In genomic region chrX:154413142-154413541, GRCh38 we compare ENCODE assay signal across 11 cellular contexts. TPM values are rescaled to one million over a fixed set of nuclear protein-coding genes. Genes with fewer than 3 reads are reported as not detected.
DNase-seq lines count a peak whose midpoint lies in the region; ATAC-seq and TF ChIP-seq lines count a peak whose summit lies in the region.
"Had no signal": no experiment of that assay in that cellular context is flagged by ENCODE, and none has a peak within 500 bp of the region (broad histone marks: within the 10 kb centered on the region; RNA-seq: fewer than 3 reads in every experiment).

No MANE protein-coding gene starts in this region.

- POLR2A ChIA-PET in CD4-positive, alpha-beta T cell (lab: Charles Lee), result interaction anchor here (1.4 to 3.5 kb wide), 3 partner anchors 15 to 104 kb away, joined by 4 to 40 read pairs (median 5); partner anchors contain the start of genes FAM3A and RPL10
- POLR2A ChIA-PET in HEK293 (lab: Yijun Ruan, JAX), result no interaction called here
- POLR2A ChIA-PET in activated CD8-positive, alpha-beta T cell treated with anti-CD3 and anti-CD28 coated beads for 36 hours (lab: Charles Lee), result interaction anchor here (7.6 kb wide), 1 partner anchor 13 kb away, joined by 97 read pairs; the partner anchor contains the start of gene RPL10

- H2AFZ ChIP-seq in smooth muscle cell (ENCODE audit: low read depth), result no peak overlapping the region
- H2AFZ ChIP-seq: hepatocyte had no signal

- no peak overlapping the region for H3K4me3 ChIP-seq in HEK293 (ENCODE audit: low read depth, low read length)
- no peak overlapping the region for H3K4me3 ChIP-seq in mucosa of stomach (ENCODE audit: low read length)
- no peak overlapping the region for H3K4me3 ChIP-seq in smooth muscle cell
- no peak overlapping the region for H3K4me3 ChIP-seq in mucosa of descending colon
- H3K4me3 ChIP-seq: hepatocyte, SJSA1 had no signal

- H3K4me1 ChIP-seq in HEK293 (ENCODE audit: control insufficient read depth, insufficient read depth, low read length) (no peaks in the 10 kb centered on the region; the same call in 1 of the 2 replicates), mucosa of stomach (ENCODE audit: control insufficient read depth, insufficient read depth, low read length) (peaks cover 17% of the 10 kb centered on the region), smooth muscle cell (ENCODE audit: low read depth) (no peaks in the 10 kb centered on the region), mucosa of descending colon (ENCODE audit: low read depth) (peaks cover 9% of the 10 kb centered on the region)

- peak overlapping the region; percentile 91 for H3K27ac Mint-ChIP-seq in CD4-positive, alpha-beta T cell
- H3K27ac Mint-ChIP-seq in activated CD8-positive, alpha-beta T cell treated with anti-CD3 and anti-CD28 coated beads for 36 hours, result peak overlapping the region; percentile 81

- H3K4me2 ChIP-seq in smooth muscle cell, result no peak overlapping the region

- no peaks in the 10 kb centered on the region for H4K20me1 ChIP-seq in smooth muscle cell (ENCODE audit: low read depth)

- no peak for DNase-seq in CD4-positive, alpha-beta T cell
- no peak for DNase-seq in activated CD8-positive, alpha-beta T cell treated with anti-CD3 and anti-CD28 coated beads for 36 hours
- DNase-seq in smooth muscle cell (lab: John Stamatoyannopoulos, UW; ENCODE audit: unreplicated experiment), result no peak
- DNase-seq in mucosa of descending colon, result no peak
- DNase-seq in NCI-H1092 treated with DMSO at 0.1 percent for 48 hours (lab: John Stamatoyannopoulos, UW), result no peak
- DNase-seq: NCI-H2081, substantia nigra had no signal

- H3K9me3 ChIP-seq in CD4-positive, alpha-beta T cell (ENCODE audit: control insufficient read depth, low read length), result no peaks in the 10 kb centered on the region
- no peaks in the 10 kb centered on the region for H3K9me3 ChIP-seq in HEK293 (ENCODE audit: control insufficient read depth, insufficient read depth, low read depth, low read length)
- H3K9me3 ChIP-seq in mucosa of stomach (ENCODE audit: control insufficient read depth, low read length), result no peaks in the 10 kb centered on the region
- H3K9me3 ChIP-seq in smooth muscle cell (replicated peaks; ENCODE audit: low read depth), result no peaks in the 10 kb centered on the region
- no peaks in the 10 kb centered on the region for H3K9me3 ChIP-seq in mucosa of descending colon
- H3K9me3 ChIP-seq: SJSA1 had no signal

- H3K36me3 Mint-ChIP-seq in CD4-positive, alpha-beta T cell (ENCODE audit: low read depth), result peaks cover 24% of the 10 kb centered on the region
- peaks cover 8% of the 10 kb centered on the region for H3K36me3 Mint-ChIP-seq in activated CD8-positive, alpha-beta T cell treated with anti-CD3 and anti-CD28 coated beads for 36 hours (ENCODE audit: low read depth)

- H3K9me3 Mint-ChIP-seq in CD4-positive, alpha-beta T cell, result no peaks in the 10 kb centered on the region
- H3K9me3 Mint-ChIP-seq in activated CD8-positive, alpha-beta T cell treated with anti-CD3 and anti-CD28 coated beads for 36 hours, result no peaks in the 10 kb centered on the region

- intact Hi-C loops in CD4-positive, alpha-beta T cell (cut with DNase I, micrococcal nuclease), result no loop called here
- intact Hi-C loops in activated CD8-positive, alpha-beta T cell treated with anti-CD3 and anti-CD28 coated beads for 36 hours (cut with micrococcal nuclease), result no loop called here
- intact Hi-C loops in mucosa of descending colon (cut with DNase I, micrococcal nuclease), result no loop called here

- 76% methylated on average over 6 of the region's 8 CpGs for WGBS in smooth muscle cell (ENCODE audit: low lambda C conversion rate)

- peaks cover 5% of the 10 kb centered on the region for H3K79me2 ChIP-seq in smooth muscle cell (ENCODE audit: low read depth)
- H3K79me2 ChIP-seq: hepatocyte had no signal

- H3K27me3 ChIP-seq in CD4-positive, alpha-beta T cell (ENCODE audit: control insufficient read depth, insufficient read depth, low read length), result no peaks in the 10 kb centered on the region
- H3K27me3 ChIP-seq in mucosa of stomach (ENCODE audit: control insufficient read depth, insufficient read depth, low read length) (no peaks in the 10 kb centered on the region), smooth muscle cell (ENCODE audit: low read depth) (no peaks in the 10 kb centered on the region)
- H3K27me3 ChIP-seq: hepatocyte, SJSA1 had no signal

- no peaks in the 10 kb centered on the region for H3F3A ChIP-seq in smooth muscle cell (ENCODE audit: low read depth)

- CTCF ChIA-PET in CD4-positive, alpha-beta T cell (lab: Charles Lee), result interaction anchor here (1.4 kb wide), 1 partner anchor 14 kb away, joined by 3 read pairs; the partner anchor contains the start of gene RPL10
- CTCF ChIA-PET in HEK293 (lab: Yijun Ruan, JAX), result interaction anchor here (0.7 kb wide), 1 partner anchor 14 kb away, joined by 3 read pairs; no protein-coding TSS in a partner anchor
- CTCF ChIA-PET in activated CD8-positive, alpha-beta T cell treated with anti-CD3 and anti-CD28 coated beads for 36 hours (lab: Charles Lee), result no interaction called here

- H3K27ac ChIP-seq in CD4-positive, alpha-beta T cell (ENCODE audit: low read depth, low read length), result peak overlapping the region; percentile 74
- H3K27ac ChIP-seq in HEK293 (ENCODE audit: extremely low read depth, low read depth, low read length) (no peak overlapping the region), smooth muscle cell (ENCODE audit: low read depth) (no peak overlapping the region)
- H3K27ac ChIP-seq: hepatocyte, SJSA1 had no signal

- H3K36me3 ChIP-seq in HEK293 (ENCODE audit: control insufficient read depth in 2 of 2, insufficient read depth in 1 of 2, low read length in 2 of 2), result peaks cover 5 to 16% of the 10 kb centered on the region in 2 experiments; a peak in 2 of 3 replicates
- H3K36me3 ChIP-seq in mucosa of stomach (ENCODE audit: control insufficient read depth, insufficient read depth, low read length), result no peaks in the 10 kb centered on the region
- H3K36me3 ChIP-seq in smooth muscle cell (ENCODE audit: low read depth), result no peaks in the 10 kb centered on the region
- no peaks in the 10 kb centered on the region for H3K36me3 ChIP-seq in mucosa of descending colon (ENCODE audit: low read depth)
- H3K36me3 ChIP-seq: SJSA1 had no signal

- no peak for TF ChIP-seq CTCF in CD4-positive, alpha-beta T cell (IDR thresholded peaks at IDR 0.05)
- TF ChIP-seq CTCF in HEK293 (tag by site-specific recombination; IDR thresholded peaks at IDR 0.05) (no peak), smooth muscle cell (IDR thresholded peaks at IDR 0.05; ENCODE audit: borderline replicate concordance, insufficient read depth, poor library complexity, severe bottlenecking) (no peak), mucosa of descending colon (IDR thresholded peaks at IDR 0.05) (no peak)
- no peak for TF ChIP-seq CTCF in activated CD8-positive, alpha-beta T cell treated with anti-CD3 and anti-CD28 coated beads for 36 hours (IDR thresholded peaks at IDR 0.05)

- H3K4me1 Mint-ChIP-seq in CD4-positive, alpha-beta T cell (ENCODE audit: low read depth), result peaks cover 17% of the 10 kb centered on the region
- peaks cover 10% of the 10 kb centered on the region for H3K4me1 Mint-ChIP-seq in activated CD8-positive, alpha-beta T cell treated with anti-CD3 and anti-CD28 coated beads for 36 hours (ENCODE audit: low read depth)

- no peaks in the 10 kb centered on the region for H3K27me3 Mint-ChIP-seq in CD4-positive, alpha-beta T cell
- H3K27me3 Mint-ChIP-seq in activated CD8-positive, alpha-beta T cell treated with anti-CD3 and anti-CD28 coated beads for 36 hours, result no peaks in the 10 kb centered on the region

- no peak for ATAC-seq in CD4-positive, alpha-beta T cell (ENCODE audit: poor library complexity)
- ATAC-seq in activated CD8-positive, alpha-beta T cell treated with anti-CD3 and anti-CD28 coated beads for 36 hours, result no peak
- ATAC-seq in mucosa of descending colon, result no peak

- H3K9ac ChIP-seq in mucosa of stomach (ENCODE audit: low read length) (peak overlapping the region; percentile 80), smooth muscle cell (ENCODE audit: low read depth) (no peak overlapping the region)

- H3K4me3 Mint-ChIP-seq in CD4-positive, alpha-beta T cell, result peak overlapping the region; percentile 83
- peak overlapping the region; percentile 91 for H3K4me3 Mint-ChIP-seq in activated CD8-positive, alpha-beta T cell treated with anti-CD3 and anti-CD28 coated beads for 36 hours

TF ChIP-seq in HEK293, 187 proteins besides CTCF, POLR2A, EP300 and RAD21 (continues in another document):
- TF ChIP-seq ZNF350 (tag by site-specific recombination; IDR thresholded peaks at IDR 0.05) (no peak), GLIS2 (tag by site-specific recombination; IDR thresholded peaks at IDR 0.05) (peak; percentile 9; the same call in 1 of the 2 replicates)

RNA-seq across cellular contexts. Expression of gene TAFAZZIN, which starts 1.8 kb away (rescaled TPM):
- total RNA-seq in CD4-positive, alpha-beta T cell, result 10 to 100 TPM; 72.8 to 78.5 TPM
- total RNA-seq in activated CD8-positive, alpha-beta T cell treated with anti-CD3 and anti-CD28 coated beads for 36 hours, result 10 to 100 TPM; 49.8 to 53.4 TPM
- total RNA-seq in smooth muscle cell (28.3 and 203 TPM in 2 replicates), mucosa of descending colon (10 to 100 TPM; 38.2 to 44.7 (median 43.2) TPM)
- 30.2 and 32.4 TPM in 2 replicates for polyA plus RNA-seq in smooth muscle cell

RNA-seq across cellular contexts. Expression of gene DNASE1L1, which starts 4.1 kb away (rescaled TPM):
- total RNA-seq in CD4-positive, alpha-beta T cell, result 10 to 100 TPM; 16.0 to 18.4 TPM
- total RNA-seq in activated CD8-positive, alpha-beta T cell treated with anti-CD3 and anti-CD28 coated beads for 36 hours, result 10 to 100 TPM in 1 of 2 experiments, 1 to 10 TPM in 1; 9.4 to 10.3 TPM
- total RNA-seq in smooth muscle cell (33.6 and 40.4 TPM in 2 replicates), mucosa of descending colon (10 to 100 TPM; 18.1 to 30.8 (median 25.6) TPM)
- 23.0 and 30.0 TPM in 2 replicates for polyA plus RNA-seq in smooth muscle cell

RNA-seq across cellular contexts. Expression of gene RPL10, which starts 15.0 kb away (rescaled TPM):
- 1,000 to 10,000 TPM; 5,036 to 5,204 TPM for total RNA-seq in CD4-positive, alpha-beta T cell
- total RNA-seq in activated CD8-positive, alpha-beta T cell treated with anti-CD3 and anti-CD28 coated beads for 36 hours, result 1,000 to 10,000 TPM; 3,574 to 3,675 TPM
- 2,811 and 3,107 TPM in 2 replicates for total RNA-seq in smooth muscle cell
- polyA plus RNA-seq in smooth muscle cell, result 1,314 and 1,395 TPM in 2 replicates
- 1,000 to 10,000 TPM; 2,179 to 2,606 (median 2,424) TPM for total RNA-seq in mucosa of descending colon

RNA-seq across cellular contexts. Expression of gene ATP6AP1, which starts 15.3 kb away (rescaled TPM):
- 10 to 100 TPM; 31.4 to 40.8 TPM for total RNA-seq in CD4-positive, alpha-beta T cell
- total RNA-seq in activated CD8-positive, alpha-beta T cell treated with anti-CD3 and anti-CD28 coated beads for 36 hours, result 10 to 100 TPM; 21.3 to 22.5 TPM
- total RNA-seq in smooth muscle cell, result 84.0 and 104 TPM in 2 replicates
- 193 and 213 TPM in 2 replicates for polyA plus RNA-seq in smooth muscle cell
- total RNA-seq in mucosa of descending colon, result 10 to 100 TPM; 78.1 to 95.8 (median 95.2) TPM

RNA-seq across cellular contexts. Expression of gene GDI1, which starts 23.8 kb away (rescaled TPM):
- 100 to 1,000 TPM; 144 to 145 TPM for total RNA-seq in CD4-positive, alpha-beta T cell
- total RNA-seq in activated CD8-positive, alpha-beta T cell treated with anti-CD3 and anti-CD28 coated beads for 36 hours, result 10 to 100 TPM; 76.5 TPM
- total RNA-seq in smooth muscle cell, result 92.2 and 98.8 TPM in 2 replicates
- polyA plus RNA-seq in smooth muscle cell, result 143 and 160 TPM in 2 replicates
- total RNA-seq in mucosa of descending colon, result 100 to 1,000 TPM in 1 of 3 donors, 10 to 100 TPM in 2; 67.1 to 117 (median 68.1) TPM
